Comparison of ENCODE assay signal across 13 cellular contexts in the genomic region with DNA sequence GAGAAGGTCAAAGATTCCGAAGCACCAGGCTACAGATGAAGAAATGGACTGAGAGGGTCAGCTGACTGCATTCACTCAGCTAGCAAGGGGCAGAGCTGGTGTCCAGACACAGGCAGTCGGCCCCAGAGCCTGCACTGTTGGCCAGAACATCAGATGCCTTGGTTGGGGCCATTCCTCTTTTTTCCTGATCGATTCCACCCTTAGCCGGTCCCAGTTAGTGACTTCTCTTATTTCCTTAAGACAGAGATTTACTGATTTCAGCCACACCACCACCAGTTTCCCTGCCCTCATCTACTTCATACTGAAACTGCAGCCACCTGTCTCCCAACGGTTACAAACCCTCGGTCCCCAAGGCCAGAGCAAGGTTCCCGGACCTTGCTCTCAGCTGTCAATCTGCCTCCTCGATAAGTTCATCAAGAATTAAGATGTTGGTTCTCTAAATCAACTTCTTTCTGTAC. TPM values are rescaled to one million over a fixed set of nuclear protein-coding genes. Genes with fewer than 3 reads are reported as not detected.
DNase-seq lines count a peak whose midpoint lies in the region; ATAC-seq and TF ChIP-seq lines count a peak whose summit lies in the region.
"Had no signal": no experiment of that assay in that cellular context is flagged by ENCODE, and none has a peak within 500 bp of the region (broad histone marks: within the 10 kb centered on the region; RNA-seq: fewer than 3 reads in every experiment).

No MANE protein-coding gene starts in this region.

- H3K4me2 ChIP-seq in GM23338, result no peak overlapping the region

- no peak for DNase-seq in activated naive CD8-positive, alpha-beta T cell treated with anti-CD3 and anti-CD28 coated beads for 36 hours
- no peak for DNase-seq in NCI-H128 (lab: John Stamatoyannopoulos, UW; ENCODE audit: unreplicated experiment)
- DNase-seq in GM23338 (ENCODE audit: low spot score), result no peak
- no peak for DNase-seq in AG20443 (ENCODE audit: low spot score)
- DNase-seq in NCI-H2227 treated with DMSO at 0.1 percent for 48 hours (lab: John Stamatoyannopoulos, UW), result no peak
- DNase-seq: ACHN, NCI-H1694, Right ventricle myocardium superior had no signal

- no peaks in the 10 kb centered on the region for H3K27me3 ChIP-seq in GM23338 (ENCODE audit: insufficient read depth)

- no peak overlapping the region for H2AFZ ChIP-seq in GM23338

- H3K4me1 ChIP-seq in GM23338 (ENCODE audit: insufficient read depth), result no peaks in the 10 kb centered on the region

- ATAC-seq in GM21786 (IDR thresholded peaks at IDR 0.05; ENCODE audit: unreplicated experiment) (peak; percentile 30), HG03521 (IDR thresholded peaks at IDR 0.05; ENCODE audit: unreplicated experiment) (peak; percentile 36), GM23338 (no peak)

- H3K27me3 Mint-ChIP-seq in activated naive CD8-positive, alpha-beta T cell, result no peaks in the 10 kb centered on the region
- no peaks in the 10 kb centered on the region for H3K27me3 Mint-ChIP-seq in activated naive CD8-positive, alpha-beta T cell treated with anti-CD3 and anti-CD28 coated beads for 36 hours
- H3K27me3 Mint-ChIP-seq in GM23338 (ENCODE audit: insufficient read depth, low read depth, poor library complexity), result no peaks in the 10 kb centered on the region

- peaks cover 37% of the 10 kb centered on the region for H3K4me1 Mint-ChIP-seq in activated naive CD8-positive, alpha-beta T cell (ENCODE audit: low read depth)
- H3K4me1 Mint-ChIP-seq in activated naive CD8-positive, alpha-beta T cell treated with anti-CD3 and anti-CD28 coated beads for 36 hours, result peaks cover 45% of the 10 kb centered on the region
- H3K4me1 Mint-ChIP-seq in GM23338, result no peaks in the 10 kb centered on the region

- peaks cover 15% of the 10 kb centered on the region for H3K36me3 Mint-ChIP-seq in activated naive CD8-positive, alpha-beta T cell
- peaks cover 32% of the 10 kb centered on the region for H3K36me3 Mint-ChIP-seq in activated naive CD8-positive, alpha-beta T cell treated with anti-CD3 and anti-CD28 coated beads for 36 hours
- peaks cover 21% of the 10 kb centered on the region for H3K36me3 Mint-ChIP-seq in GM23338 (ENCODE audit: low read depth)

- no peaks in the 10 kb centered on the region for H4K20me1 ChIP-seq in GM23338 (replicated peaks; ENCODE audit: insufficient read depth)

- no peak for TF ChIP-seq CTCF in GM23338 (conservative IDR thresholded peaks at IDR 0.05; ENCODE audit: low read depth in 2 of 2)

- no peak overlapping the region for H3K27ac ChIP-seq in GM23338 (ENCODE audit: low read depth)

- H3K27ac Mint-ChIP-seq in activated naive CD8-positive, alpha-beta T cell, result no peak overlapping the region
- no peak overlapping the region for H3K27ac Mint-ChIP-seq in activated naive CD8-positive, alpha-beta T cell treated with anti-CD3 and anti-CD28 coated beads for 36 hours
- no peak overlapping the region for H3K27ac Mint-ChIP-seq in GM23338
- H3K27ac Mint-ChIP-seq: mesothelial cell of epicardium had no signal

- H3K9me3 Mint-ChIP-seq in activated naive CD8-positive, alpha-beta T cell (ENCODE audit: low read depth), result peaks cover 9% of the 10 kb centered on the region
- peaks cover 11% of the 10 kb centered on the region for H3K9me3 Mint-ChIP-seq in activated naive CD8-positive, alpha-beta T cell treated with anti-CD3 and anti-CD28 coated beads for 36 hours
- peaks cover 21% of the 10 kb centered on the region for H3K9me3 Mint-ChIP-seq in GM23338

- H3K36me3 ChIP-seq in GM23338 (ENCODE audit: insufficient read depth), result no peaks in the 10 kb centered on the region

- no peak overlapping the region for H3K4me3 ChIP-seq in GM23338
- H3K4me3 ChIP-seq: skin epidermis had no signal

- peak overlapping the region; percentile 11 for H3K4me3 Mint-ChIP-seq in activated naive CD8-positive, alpha-beta T cell
- no peak overlapping the region for H3K4me3 Mint-ChIP-seq in activated naive CD8-positive, alpha-beta T cell treated with anti-CD3 and anti-CD28 coated beads for 36 hours
- no peak overlapping the region for H3K4me3 Mint-ChIP-seq in GM23338
- H3K4me3 Mint-ChIP-seq: mesothelial cell of epicardium had no signal

- H3K9me2 ChIP-seq in GM23338 (ENCODE audit: insufficient read depth), result no peaks in the 10 kb centered on the region

- no peaks in the 10 kb centered on the region for H3F3A ChIP-seq in GM23338 (replicated peaks; ENCODE audit: low read depth)

- no peaks in the 10 kb centered on the region; the same call in 1 of the 2 replicates for H3K79me2 ChIP-seq in GM23338 (replicated peaks; ENCODE audit: insufficient read depth)

TF ChIP-seq in GM23338, 12 proteins besides CTCF, POLR2A, EP300 and RAD21:
- TF ChIP-seq EZH2 (IDR thresholded peaks at IDR 0.05; ENCODE audit: low read depth, unreplicated experiment) (no peak), JUNB (IDR thresholded peaks at IDR 0.05; ENCODE audit: unreplicated experiment) (no peak), EZH2phosphoT487 (IDR thresholded peaks at IDR 0.05; ENCODE audit: unreplicated experiment) (no peak), ZNF114 (CRISPR knock-in tag; IDR thresholded peaks at IDR 0.05) (no peak)

RNA-seq across cellular contexts. Expression of gene CD58, which starts 11.5 kb away (rescaled TPM):
- total RNA-seq in activated naive CD8-positive, alpha-beta T cell treated with anti-CD3 and anti-CD28 coated beads for 36 hours, result 1 to 10 TPM; 8.1 to 8.2 TPM
- total RNA-seq in GM23338 (2014; rRNA removed; shearing (Covaris generic)), result 9.2 and 10.3 TPM in 2 replicates
- polyA plus RNA-seq in GM23338 (2016; fragmentation: Nextera tagmentation; extraction: Ambion mirVana), result 11.6 and 12.5 TPM in 2 replicates
